Comparison of ENCODE assay signal across 8 cellular contexts in genomic region chr11:76152086-76152658, GRCh38. TPM values are rescaled to one million over a fixed set of nuclear protein-coding genes. Genes with fewer than 3 reads are reported as not detected.
DNase-seq lines count a peak whose midpoint lies in the region; ATAC-seq, FAIRE-seq and TF ChIP-seq lines count a peak whose summit lies in the region.

No MANE protein-coding gene starts in this region.

- peak; percentile 73 for ATAC-seq in GM21723 (IDR thresholded peaks at IDR 0.05; ENCODE audit: unreplicated experiment)
- peak; percentile 97 for ATAC-seq in left lobe of liver

- DNase-seq in D721Med (ENCODE audit: insufficient read length, low spot score), result peak; percentile 87
- peak; percentile 70 to 73 for DNase-seq in Kasumi-1 (lab: John Stamatoyannopoulos, UW)
- peak; percentile 72 for DNase-seq in activated CD4-positive, alpha-beta T cell treated with anti-CD3 and anti-CD28 coated beads for 1 hour
- peak; percentile 74 for DNase-seq in choroid plexus epithelial cell (ENCODE audit: low read depth)
- peak; percentile 87 for DNase-seq in left lobe of liver (ENCODE audit: low spot score)
- peak; percentile 73 for DNase-seq in stimulated activated CD4-positive, alpha-beta T cell treated with anti-CD3 and anti-CD28 coated beads, Interleukin-2, amount 100 ng/mL, for 4 hours (ENCODE audit: low read depth)
- no peak for DNase-seq in NCI-H2107 treated with DMSO at 0.1 percent for 48 hours (lab: John Stamatoyannopoulos, UW; ENCODE audit: unreplicated experiment)

- FAIRE-seq in D721Med (lab: Jason Lieb, UNC), result no peak

- TF ChIP-seq CTCF in D721Med (IDR thresholded peaks at IDR 0.05; ENCODE audit: insufficient read depth, missing control alignments) (peak; percentile 97), choroid plexus epithelial cell (conservative IDR thresholded peaks at IDR 0.05; ENCODE audit: low read depth, low read length) (peak; percentile 99)

- H3K4me3 ChIP-seq in choroid plexus epithelial cell (ENCODE audit: low read depth, low read length), result peak overlapping the region; percentile 61

RNA-seq across cellular contexts. Expression of gene WNT11, which starts 54.1 kb away (rescaled TPM):
- 3.4 TPM for total RNA-seq in left lobe of liver
